Comparison of ENCODE assay signal across 28 cellular contexts in genomic region chr10:85193796-85194195, GRCh38.
"Had no signal": no experiment of that assay in that cellular context is flagged by ENCODE, and none has a peak within 500 bp of the region (broad histone marks: within the 10 kb centered on the region; RNA-seq: fewer than 3 reads in every experiment).

No MANE protein-coding gene starts in this region.

- H3K27ac Mint-ChIP-seq: memory B cell; mesothelial cell of epicardium; natural killer cell treated with Interleukin-12 subunit alpha and Interleukin-12 subunit beta and Interleukin-15 and Interleukin-18, amount 100 ng/mL, for 72 hours; stimulated activated naive B cell treated with anti-CD40 and anti-IgM and Interleukin-4, amounts not matched to agents 10 μg/mL and 1 μg/mL and 100 μg/mL, for 72 hours; stimulated activated naive CD8-positive, alpha-beta T cell treated with anti-CD3 and anti-CD28 coated beads, Interleukin-15, Interleukin-2, amounts not matched to agents 100 ng/mL and 50 ng/mL, for 24 hours had no signal

- H3K27me3 Mint-ChIP-seq: memory B cell; naive B cell; natural killer cell treated with Interleukin-12 subunit alpha and Interleukin-12 subunit beta and Interleukin-15 and Interleukin-18, amount 100 ng/mL, for 72 hours; stimulated activated naive B cell treated with anti-CD40 and anti-IgM and Interleukin-4, amounts not matched to agents 10 μg/mL and 1 μg/mL and 100 μg/mL, for 72 hours; stimulated activated naive CD8-positive, alpha-beta T cell treated with anti-CD3 and anti-CD28 coated beads, Interleukin-15, Interleukin-2, amounts not matched to agents 100 ng/mL and 50 ng/mL, for 24 hours had no signal

- H3K36me3 ChIP-seq: gastrocnemius medialis, heart left ventricle, left ventricle myocardium inferior, spleen, thoracic aorta, tibial nerve, upper lobe of right lung, uterus had no signal

- ATAC-seq: gastrocnemius medialis; heart left ventricle; left cardiac atrium; mucosa of descending colon; natural killer cell treated with Interleukin-12 subunit alpha and Interleukin-12 subunit beta and Interleukin-15 and Interleukin-18, amount 100 ng/mL, for 72 hours; psoas muscle; right cardiac atrium; stimulated activated naive B cell treated with anti-CD40 and anti-IgM and Interleukin-4, amounts not matched to agents 10 μg/mL and 1 μg/mL and 100 μg/mL, for 72 hours; upper lobe of right lung had no signal

- H3K9me3 ChIP-seq: gastrocnemius medialis, heart left ventricle, left ventricle myocardium inferior, mucosa of descending colon, psoas muscle, spleen, thoracic aorta, tibial nerve, upper lobe of right lung, uterus had no signal

- H3K4me1 Mint-ChIP-seq: memory B cell; mesothelial cell of epicardium; naive B cell; stimulated activated naive B cell treated with anti-CD40 and anti-IgM and Interleukin-4, amounts not matched to agents 10 μg/mL and 1 μg/mL and 100 μg/mL, for 72 hours had no signal

- H3K79me2 ChIP-seq: hepatocyte had no signal

- H3K9me3 Mint-ChIP-seq: memory B cell; mesothelial cell of epicardium; stimulated activated naive CD8-positive, alpha-beta T cell treated with anti-CD3 and anti-CD28 coated beads, Interleukin-15, Interleukin-2, amounts not matched to agents 100 ng/mL and 50 ng/mL, for 24 hours had no signal

- H3K4me2 ChIP-seq: hepatocyte had no signal

- H3K4me3 ChIP-seq: dorsolateral prefrontal cortex, gastrocnemius medialis, heart left ventricle, hepatocyte, left ventricle myocardium inferior, lung, mucosa of descending colon, psoas muscle, skin epidermis, spleen, thoracic aorta, tibial nerve, upper lobe of right lung, uterus had no signal

- H3K36me3 Mint-ChIP-seq: memory B cell; mesothelial cell of epicardium; naive B cell; natural killer cell treated with Interleukin-12 subunit alpha and Interleukin-12 subunit beta and Interleukin-15 and Interleukin-18, amount 100 ng/mL, for 72 hours; stimulated activated naive B cell treated with anti-CD40 and anti-IgM and Interleukin-4, amounts not matched to agents 10 μg/mL and 1 μg/mL and 100 μg/mL, for 72 hours had no signal

- FAIRE-seq: colon, endothelial cell of umbilical vein had no signal

- H3K4me3 Mint-ChIP-seq: memory B cell; mesothelial cell of epicardium; natural killer cell treated with Interleukin-12 subunit alpha and Interleukin-12 subunit beta and Interleukin-15 and Interleukin-18, amount 100 ng/mL, for 72 hours; stimulated activated naive B cell treated with anti-CD40 and anti-IgM and Interleukin-4, amounts not matched to agents 10 μg/mL and 1 μg/mL and 100 μg/mL, for 72 hours; stimulated activated naive CD8-positive, alpha-beta T cell treated with anti-CD3 and anti-CD28 coated beads, Interleukin-15, Interleukin-2, amounts not matched to agents 100 ng/mL and 50 ng/mL, for 24 hours had no signal

- H3K27me3 ChIP-seq: gastrocnemius medialis, heart left ventricle, hepatocyte, spleen, tibial nerve, upper lobe of right lung, uterus had no signal

- DNase-seq: central memory CD4-positive, alpha-beta T cell; dorsolateral prefrontal cortex; effector CD4-positive, alpha-beta T cell; gastrocnemius medialis; heart left ventricle; left cardiac atrium; left ventricle myocardium inferior; mucosa of descending colon; naive B cell; nucleus accumbens; psoas muscle; right cardiac atrium; spleen; stimulated activated CD4-positive, alpha-beta T cell treated with anti-CD3 and anti-CD28 coated beads, Interleukin-4, amount 100 ng/mL, for 4 hours; stimulated activated naive B cell treated with anti-CD40 and anti-IgM and Interleukin-4, amounts not matched to agents 10 μg/mL and 1 μg/mL and 100 μg/mL, for 72 hours; upper lobe of right lung; uterus had no signal

- H3K4me1 ChIP-seq: gastrocnemius medialis, heart left ventricle, left ventricle myocardium inferior, psoas muscle, tibial nerve, upper lobe of right lung, uterus had no signal

- H3K27ac ChIP-seq: dorsolateral prefrontal cortex, gastrocnemius medialis, heart left ventricle, hepatocyte, left ventricle myocardium inferior, psoas muscle, skin epidermis, spleen, thoracic aorta, tibial nerve, upper lobe of right lung, uterus had no signal

- H2AFZ ChIP-seq: hepatocyte had no signal
